ENCODE assay signal across 28 cellular contexts in genomic region chr22:35887296-35887875, GRCh38.
A peak's percentile ranks its signal among the peaks of the same experiment; 100 is the strongest.
DNase-seq lines count a peak whose midpoint lies in the region; ATAC-seq and TF ChIP-seq lines count a peak whose summit lies in the region.
"Had no signal": no experiment of that assay in that cellular context is flagged by ENCODE, and none has a peak within 500 bp of the region (broad histone marks: within the 10 kb centered on the region; RNA-seq: fewer than 3 reads in every experiment).

No MANE protein-coding gene starts in this region.

- H3K27me3 Mint-ChIP-seq in type B pancreatic cell: no peaks in the 10 kb centered on the region
- H3K27me3 Mint-ChIP-seq in activated CD4-positive, alpha-beta memory T cell treated with anti-CD3 and anti-CD28 coated beads for 36 hours: peaks cover 1% of the 10 kb centered on the region
- H3K27me3 Mint-ChIP-seq: activated CD4-positive, alpha-beta T cell treated with anti-CD3 and anti-CD28 coated beads for 36 hours had no signal

- H3K4me3 Mint-ChIP-seq in type B pancreatic cell: no peak overlapping the region
- no peak overlapping the region for H3K4me3 Mint-ChIP-seq in activated CD4-positive, alpha-beta memory T cell treated with anti-CD3 and anti-CD28 coated beads for 36 hours
- H3K4me3 Mint-ChIP-seq: activated CD4-positive, alpha-beta T cell treated with anti-CD3 and anti-CD28 coated beads for 36 hours; activated T-cell treated with anti-CD3 and anti-CD28 coated beads, Interleukin-2, amount 50 U/mL, for 4 hours had no signal

- intact Hi-C loops in activated CD4-positive, alpha-beta memory T cell treated with anti-CD3 and anti-CD28 coated beads for 36 hours (cut with micrococcal nuclease): no loop called here

- TF ChIP-seq CTCF in cardiac muscle cell (IDR thresholded peaks at IDR 0.05; ENCODE audit: low read depth, low read length): no peak
- TF ChIP-seq CTCF in right atrium auricular region (IDR thresholded peaks at IDR 0.05): no peak
- no peak for TF ChIP-seq CTCF in type B pancreatic cell (conservative IDR thresholded peaks at IDR 0.05)

- no peaks in the 10 kb centered on the region for H3K36me3 ChIP-seq in cardiac muscle cell
- no peaks in the 10 kb centered on the region for H3K36me3 ChIP-seq in right atrium auricular region
- H3K36me3 ChIP-seq: brain microvascular endothelial cell, heart left ventricle, neutrophil, prostate gland, vagina had no signal

- POLR2A ChIA-PET in activated CD4-positive, alpha-beta memory T cell treated with anti-CD3 and anti-CD28 coated beads for 36 hours (lab: Charles Lee): no interaction called here

- DNase-seq in cardiac muscle cell (ENCODE audit: low read depth in 1 of 2, low spot score in 1 of 2) (no peak), right atrium auricular region (ENCODE audit: low spot score) (no peak), amniotic epithelial cell (ENCODE audit: low read depth) (peak; percentile 73), kidney tubule cell (ENCODE audit: low spot score) (peak; percentile 56), type B pancreatic cell (ENCODE audit: extremely low spot score, unreplicated experiment) (no peak)
- no peak for DNase-seq in activated CD4-positive, alpha-beta memory T cell treated with anti-CD3 and anti-CD28 coated beads for 36 hours
- DNase-seq: activated CD4-positive, alpha-beta T cell treated with anti-CD3 and anti-CD28 coated beads for 36 hours; activated gamma-delta T cell treated with Interleukin-2 at 50 U/mL for 16 hours; activated T-cell treated with anti-CD3 and anti-CD28 coated beads, Interleukin-2, amount 50 U/mL, for 4 hours; brain microvascular endothelial cell; effector memory CD4-positive, alpha-beta T cell; foreskin keratinocyte; GM23248; heart left ventricle; NCI-H1048; NCI-H1930; NCI-H69; stimulated activated naive CD4-positive, alpha-beta T cell treated with Interleukin-2 at 50 U/mL for 16 hours; testis had no signal

- H3K9me3 ChIP-seq in cardiac muscle cell (ENCODE audit: low read depth): no peaks in the 10 kb centered on the region
- no peaks in the 10 kb centered on the region for H3K9me3 ChIP-seq in right atrium auricular region
- H3K9me3 ChIP-seq: heart left ventricle, neutrophil, prostate gland, testis, vagina had no signal

- peak overlapping the region; percentile 75 for H3K27ac ChIP-seq in cardiac muscle cell
- no peak overlapping the region for H3K27ac ChIP-seq in right atrium auricular region
- H3K27ac ChIP-seq: 22Rv1, brain microvascular endothelial cell, coronary artery, foreskin keratinocyte, GM23248, neutrophil, prostate gland, SK-N-MC, testis, vagina had no signal

- peaks cover 40% of the 10 kb centered on the region for H3K4me1 Mint-ChIP-seq in type B pancreatic cell (ENCODE audit: unreplicated experiment)
- peaks cover 14% of the 10 kb centered on the region for H3K4me1 Mint-ChIP-seq in activated CD4-positive, alpha-beta memory T cell treated with anti-CD3 and anti-CD28 coated beads for 36 hours (ENCODE audit: low read depth)

- peaks cover 11% of the 10 kb centered on the region for H3K36me3 Mint-ChIP-seq in type B pancreatic cell
- H3K36me3 Mint-ChIP-seq in activated CD4-positive, alpha-beta memory T cell treated with anti-CD3 and anti-CD28 coated beads for 36 hours: no peaks in the 10 kb centered on the region

- H3K27me3 ChIP-seq in cardiac muscle cell: no peaks in the 10 kb centered on the region
- H3K27me3 ChIP-seq in right atrium auricular region: no peaks in the 10 kb centered on the region
- H3K27me3 ChIP-seq: brain microvascular endothelial cell, foreskin keratinocyte, heart left ventricle, testis, vagina had no signal

- peaks cover 41% of the 10 kb centered on the region for H3K4me1 ChIP-seq in cardiac muscle cell (ENCODE audit: low read depth)
- peaks cover 0 to 52% of the 10 kb centered on the region in 2 donors for H3K4me1 ChIP-seq in right atrium auricular region
- H3K4me1 ChIP-seq: prostate gland had no signal

- no peaks in the 10 kb centered on the region for H3K9me3 Mint-ChIP-seq in type B pancreatic cell
- no peaks in the 10 kb centered on the region for H3K9me3 Mint-ChIP-seq in activated CD4-positive, alpha-beta memory T cell treated with anti-CD3 and anti-CD28 coated beads for 36 hours
- H3K9me3 Mint-ChIP-seq: activated T-cell treated with anti-CD3 and anti-CD28 coated beads, Interleukin-2, amount 50 U/mL, for 4 hours had no signal

- no peak for ATAC-seq in HG03159 (IDR thresholded peaks at IDR 0.05; ENCODE audit: unreplicated experiment)
- no peak for ATAC-seq in HG02759 (IDR thresholded peaks at IDR 0.05; ENCODE audit: unreplicated experiment)
- ATAC-seq: activated CD4-positive, alpha-beta T cell treated with anti-CD3 and anti-CD28 coated beads for 36 hours; activated T-cell treated with anti-CD3 and anti-CD28 coated beads, Interleukin-2, amount 50 U/mL, for 4 hours; esophagus mucosa; foreskin keratinocyte; heart left ventricle had no signal

- no peak overlapping the region for H3K4me3 ChIP-seq in cardiac muscle cell
- H3K4me3 ChIP-seq in right atrium auricular region: no peak overlapping the region
- H3K4me3 ChIP-seq: coronary artery, GM23248, heart left ventricle, prostate gland, SK-N-MC, testis, vagina had no signal

- CTCF ChIA-PET in activated CD4-positive, alpha-beta memory T cell treated with anti-CD3 and anti-CD28 coated beads for 36 hours (lab: Charles Lee): no interaction called here

- peak overlapping the region; percentile 3 for H3K27ac Mint-ChIP-seq in type B pancreatic cell
- H3K27ac Mint-ChIP-seq in activated CD4-positive, alpha-beta memory T cell treated with anti-CD3 and anti-CD28 coated beads for 36 hours: no peak overlapping the region
- H3K27ac Mint-ChIP-seq: activated CD4-positive, alpha-beta T cell treated with anti-CD3 and anti-CD28 coated beads for 36 hours had no signal

Comparison
In these comparisons a context has a peak if more than half of its experiments do, and no peak if none do; other contexts are left out.
1. DNase-seq: peak in amniotic epithelial cell (single experiment) and kidney tubule cell (single experiment); none in cardiac muscle cell (0 of 2), right atrium auricular region (single experiment), type B pancreatic cell (single experiment) and activated CD4-positive, alpha-beta memory T cell treated with anti-CD3 and anti-CD28 coated beads for 36 hours (single experiment).